Comparison of ENCODE assay signal across 21 cellular contexts in genomic region chr10:3408603-3409365, GRCh38.
DNase-seq lines count a peak whose midpoint lies in the region; ATAC-seq and TF ChIP-seq lines count a peak whose summit lies in the region.
"Had no signal": no experiment of that assay in that cellular context is flagged by ENCODE, and none has a peak within 500 bp of the region (broad histone marks: within the 10 kb centered on the region; RNA-seq: fewer than 3 reads in every experiment).

No MANE protein-coding gene starts in this region.

- peaks cover 4% of the 10 kb centered on the region for H3K4me1 ChIP-seq in testis
- H3K4me1 ChIP-seq: prostate gland had no signal

- no peak for TF ChIP-seq POLR2A in testis (IDR thresholded peaks at IDR 0.05)

- no peak for DNase-seq in activated T-helper 2 cell treated with anti-CD3 and anti-CD28 coated beads, Interferon-gamma antibody, Interleukin-2, Interleukin-4, amounts not matched to agents 10 μg/mL and 5 μg/mL and 100 μg/mL, durations not matched to agents 14 hours and 24 hours and 36 hours (ENCODE audit: low spot score)
- DNase-seq in activated CD4-positive, alpha-beta T cell treated with anti-CD3 and anti-CD28 coated beads, Interleukin-2, amount 50 U/mL, for 1 hour, result no peak
- DNase-seq in testis, result no peak
- DNase-seq: activated CD4-positive, alpha-beta T cell treated with anti-CD3 and anti-CD28 coated beads for 36 hours; activated CD8-positive, alpha-beta memory T cell treated with anti-CD3 and anti-CD28 coated beads, Interleukin-2, amount 50 U/mL, for 4 hours; AML-193; amygdala; dermis blood vessel endothelial cell; mammary epithelial cell; NCI-H2029 treated with DMSO at 0.1 percent for 48 hours; NCI-H510A; small intestine; stimulated activated CD4-positive, alpha-beta T cell treated with anti-CD3 and anti-CD28 coated beads, Interleukin-4, amount 100 ng/mL, for 24 hours had no signal

- intact Hi-C loops in activated T-helper 2 cell treated with anti-CD3 and anti-CD28 coated beads, Interferon-gamma antibody, Interleukin-2, Interleukin-4, amounts not matched to agents 10 μg/mL and 5 μg/mL and 100 μg/mL, durations not matched to agents 14 hours and 24 hours and 36 hours (cut with micrococcal nuclease), result no loop called here
- intact Hi-C loops in testis (cut with DNase I; ENCODE audit: low total_unique reads), result no loop called here

- peaks cover 6% of the 10 kb centered on the region for H3K4me1 Mint-ChIP-seq in activated T-helper 2 cell treated with anti-CD3 and anti-CD28 coated beads, Interferon-gamma antibody, Interleukin-2, Interleukin-4, amounts not matched to agents 10 μg/mL and 5 μg/mL and 100 μg/mL, durations not matched to agents 14 hours and 24 hours and 36 hours (ENCODE audit: low read depth)
- peaks cover 12% of the 10 kb centered on the region for H3K4me1 Mint-ChIP-seq in nephron
- H3K4me1 Mint-ChIP-seq: activated CD4-positive, alpha-beta T cell treated with anti-CD3 and anti-CD28 coated beads for 36 hours had no signal

- H3K9me3 Mint-ChIP-seq in activated T-helper 2 cell treated with anti-CD3 and anti-CD28 coated beads, Interferon-gamma antibody, Interleukin-2, Interleukin-4, amounts not matched to agents 10 μg/mL and 5 μg/mL and 100 μg/mL, durations not matched to agents 14 hours and 24 hours and 36 hours, result peaks cover 5% of the 10 kb centered on the region
- H3K9me3 Mint-ChIP-seq in nephron, result peaks cover 9% of the 10 kb centered on the region

- H3K4me3 ChIP-seq in testis, result no peak overlapping the region
- H3K4me3 ChIP-seq: prostate gland had no signal

- 47 to 64% methylated on average over 6 of the region's 6 CpGs for WGBS in testis, 2 donors

- H3K9me3 ChIP-seq in testis, result no peaks in the 10 kb centered on the region
- H3K9me3 ChIP-seq: prostate gland had no signal

- no peak overlapping the region for H3K4me3 Mint-ChIP-seq in activated T-helper 2 cell treated with anti-CD3 and anti-CD28 coated beads, Interferon-gamma antibody, Interleukin-2, Interleukin-4, amounts not matched to agents 10 μg/mL and 5 μg/mL and 100 μg/mL, durations not matched to agents 14 hours and 24 hours and 36 hours (ENCODE audit: low read depth)
- no peak overlapping the region for H3K4me3 Mint-ChIP-seq in nephron
- H3K4me3 Mint-ChIP-seq: activated CD4-positive, alpha-beta T cell treated with anti-CD3 and anti-CD28 coated beads for 36 hours; natural killer cell treated with Interleukin-12 subunit alpha and Interleukin-12 subunit beta and Interleukin-15 and Interleukin-18, amount 100 ng/mL, for 72 hours had no signal

- H3K36me3 ChIP-seq in testis (ENCODE audit: low read depth, missing control alignments), result no peaks in the 10 kb centered on the region
- H3K36me3 ChIP-seq: prostate gland had no signal

- no peaks in the 10 kb centered on the region for H3K27me3 ChIP-seq in testis

- H3K36me3 Mint-ChIP-seq in activated T-helper 2 cell treated with anti-CD3 and anti-CD28 coated beads, Interferon-gamma antibody, Interleukin-2, Interleukin-4, amounts not matched to agents 10 μg/mL and 5 μg/mL and 100 μg/mL, durations not matched to agents 14 hours and 24 hours and 36 hours (ENCODE audit: low read depth), result no peaks in the 10 kb centered on the region
- no peaks in the 10 kb centered on the region for H3K36me3 Mint-ChIP-seq in nephron (ENCODE audit: low read depth)

- ATAC-seq in GM19043 (IDR thresholded peaks at IDR 0.05; ENCODE audit: low read depth, unreplicated experiment) (peak; percentile 79), HG02938 (IDR thresholded peaks at IDR 0.05; ENCODE audit: unreplicated experiment) (peak; percentile 61), HG03442 (IDR thresholded peaks at IDR 0.05; ENCODE audit: unreplicated experiment) (no peak), GM19035 (IDR thresholded peaks at IDR 0.05; ENCODE audit: unreplicated experiment) (no peak)
- ATAC-seq: activated CD4-positive, alpha-beta T cell treated with anti-CD3 and anti-CD28 coated beads for 36 hours; natural killer cell treated with Interleukin-12 subunit alpha and Interleukin-12 subunit beta and Interleukin-15 and Interleukin-18, amount 100 ng/mL, for 72 hours had no signal

- TF ChIP-seq CTCF in nephron (IDR thresholded peaks at IDR 0.05; ENCODE audit: unreplicated experiment in 3 of 3) (no peak), testis (IDR thresholded peaks at IDR 0.05) (no peak)

- no peak overlapping the region for H3K27ac ChIP-seq in testis
- H3K27ac ChIP-seq: prostate gland, RWPE1 had no signal

- H3K27ac Mint-ChIP-seq in activated T-helper 2 cell treated with anti-CD3 and anti-CD28 coated beads, Interferon-gamma antibody, Interleukin-2, Interleukin-4, amounts not matched to agents 10 μg/mL and 5 μg/mL and 100 μg/mL, durations not matched to agents 14 hours and 24 hours and 36 hours, result peak overlapping the region; percentile 18
- H3K27ac Mint-ChIP-seq in nephron, result peak overlapping the region; percentile 43 to 78 (median 62)
- H3K27ac Mint-ChIP-seq: activated CD4-positive, alpha-beta T cell treated with anti-CD3 and anti-CD28 coated beads for 36 hours; natural killer cell treated with Interleukin-12 subunit alpha and Interleukin-12 subunit beta and Interleukin-15 and Interleukin-18, amount 100 ng/mL, for 72 hours had no signal

- H3K27me3 Mint-ChIP-seq in activated T-helper 2 cell treated with anti-CD3 and anti-CD28 coated beads, Interferon-gamma antibody, Interleukin-2, Interleukin-4, amounts not matched to agents 10 μg/mL and 5 μg/mL and 100 μg/mL, durations not matched to agents 14 hours and 24 hours and 36 hours (ENCODE audit: low read depth), result peaks cover 9% of the 10 kb centered on the region
- peaks cover 6% of the 10 kb centered on the region for H3K27me3 Mint-ChIP-seq in nephron (ENCODE audit: low read depth)
- H3K27me3 Mint-ChIP-seq: activated CD4-positive, alpha-beta T cell treated with anti-CD3 and anti-CD28 coated beads for 36 hours; natural killer cell treated with Interleukin-12 subunit alpha and Interleukin-12 subunit beta and Interleukin-15 and Interleukin-18, amount 100 ng/mL, for 72 hours had no signal

Comparison
In these comparisons a context has a peak if more than half of its experiments do, and no peak if none do; other contexts are left out.
1. ATAC-seq: peak in GM19043 (single experiment) and HG02938 (single experiment); none in HG03442 (single experiment) and GM19035 (single experiment).